ENCODE assay signal across 1 cellular context in genomic region chr4:79298027-79298426, GRCh38.
TF ChIP-seq lines count a peak whose summit lies in the region.

No MANE protein-coding gene starts in this region.

TF ChIP-seq in HepG2, 621 proteins besides CTCF, POLR2A, EP300 and RAD21:
- TF ChIP-seq CEBPG (CRISPR knock-in tag; IDR thresholded peaks at IDR 0.05) = peak; percentile 50; the same call in 1 of the 2 replicates
- no peak for TF ChIP-seq HNRNPK (IDR thresholded peaks at IDR 0.05; ENCODE audit: low read depth, low read length, poor library complexity, severe bottlenecking)
- TF ChIP-seq STAG1 (CRISPR knock-in tag; IDR thresholded peaks at IDR 0.05) = 0 out of 2 replicates have a peak, but pooled peaks have one; percentile 10
- no peak for TF ChIP-seq E2F5 (CRISPR knock-in tag; conservative IDR thresholded peaks at IDR 0.05)
TF ChIP-seq in HepG2: peak in this region for 2.
